Comparison of ENCODE assay signal across 7 cellular contexts in genomic region chr2:178804791-178805190, GRCh38. TPM values are rescaled to one million over a fixed set of nuclear protein-coding genes. Genes with fewer than 3 reads are reported as not detected.
DNase-seq lines count a peak whose midpoint lies in the region; ATAC-seq and TF ChIP-seq lines count a peak whose summit lies in the region.

No MANE protein-coding gene starts in this region.

- DNase-seq in SK-N-SH = peak; percentile 37
- peak; percentile 70 for DNase-seq in iPS-NIHi7 (ENCODE audit: extremely low spot score)
- DNase-seq in NCI-H2227 (lab: John Stamatoyannopoulos, UW; ENCODE audit: unreplicated experiment) = no peak
- DNase-seq in midbrain (lab: John Stamatoyannopoulos, UW) = no peak

- no peaks in the 10 kb centered on the region for H4K20me1 ChIP-seq in SK-N-SH (ENCODE audit: insufficient read depth)

- TF ChIP-seq CTCF in SK-N-SH (IDR thresholded peaks at IDR 0.05) = peak; percentile 56
- TF ChIP-seq CTCF in gastroesophageal sphincter (IDR thresholded peaks at IDR 0.05) = peak in 2 of 4 experiments; percentile 13 to 21

- WGBS in SK-N-SH (ENCODE audit: low lambda C conversion rate) = 81% methylated on average over 3 of the region's 3 CpGs
- WGBS in gastroesophageal sphincter (ENCODE audit: low coverage in 1 of 2), 2 donors = 79 to 83% methylated on average over 1 to 3 of the region's 3 CpGs

- no peak overlapping the region for H3K4me3 ChIP-seq in SK-N-SH (ENCODE audit: low read depth in 2 of 2, low read length in 1 of 2)
- no peak overlapping the region for H3K4me3 ChIP-seq in gastroesophageal sphincter

- no peaks in the 10 kb centered on the region for H3K79me2 ChIP-seq in SK-N-SH (ENCODE audit: insufficient read depth)

- CTCF ChIA-PET in SK-N-SH (lab: Yijun Ruan, JAX) = interaction anchor here (0.6 to 1.7 kb wide), 5 partner anchors 19 to 520 kb away, joined by 3 to 6 read pairs (median 3); no protein-coding TSS in a partner anchor

- TF ChIP-seq EP300 in SK-N-SH (IDR thresholded peaks at IDR 0.05; ENCODE audit: borderline replicate concordance in 1 of 2, low read depth in 1 of 2, low read length in 1 of 2) (no peak), gastroesophageal sphincter (IDR thresholded peaks at IDR 0.05) (no peak)

- ATAC-seq in GM18508 (IDR thresholded peaks at IDR 0.05; ENCODE audit: insufficient read depth, unreplicated experiment) (peak; percentile 74), HG03060 (IDR thresholded peaks at IDR 0.05; ENCODE audit: low read depth, unreplicated experiment) (peak; percentile 64), gastroesophageal sphincter (no peak)

- no peaks in the 10 kb centered on the region for H3F3A ChIP-seq in SK-N-SH (replicated peaks; ENCODE audit: insufficient read depth)

- H3K9me3 ChIP-seq in SK-N-SH (no peaks in the 10 kb centered on the region), gastroesophageal sphincter (no peaks in the 10 kb centered on the region)

- no peak overlapping the region for H3K9ac ChIP-seq in SK-N-SH

- H3K27me3 ChIP-seq in SK-N-SH (ENCODE audit: insufficient read depth) (no peaks in the 10 kb centered on the region), gastroesophageal sphincter (no peaks in the 10 kb centered on the region)

- H3K36me3 ChIP-seq in SK-N-SH (replicated peaks in 1 of 2; ENCODE audit: control insufficient read depth in 1 of 2, insufficient read depth in 2 of 2, low read length in 1 of 2) (no peaks in the 10 kb centered on the region), gastroesophageal sphincter (no peaks in the 10 kb centered on the region)

- H2AFZ ChIP-seq in SK-N-SH (ENCODE audit: low read depth) = no peak overlapping the region

- no peak overlapping the region for H3K4me2 ChIP-seq in SK-N-SH

- TF ChIP-seq RAD21 in SK-N-SH (IDR thresholded peaks at IDR 0.05; ENCODE audit: low read length) = no peak

- TF ChIP-seq POLR2A in gastroesophageal sphincter (IDR thresholded peaks at IDR 0.05) = no peak

- no peaks in the 10 kb centered on the region for H3K9me2 ChIP-seq in SK-N-SH

- H3K4me1 ChIP-seq in SK-N-SH (ENCODE audit: control insufficient read depth in 1 of 2, insufficient read depth in 2 of 2, low read depth in 1 of 2, low read length in 1 of 2) (no peaks in the 10 kb centered on the region; a peak in 2 of 4 replicates), gastroesophageal sphincter (peaks cover 0 to 25% (median 0%) of the 10 kb centered on the region in 3 donors)

- H3K27ac ChIP-seq in SK-N-SH (ENCODE audit: low read depth in 2 of 2, low read length in 1 of 2) (no peak overlapping the region), gastroesophageal sphincter (no peak overlapping the region)

- POLR2A ChIA-PET in SK-N-SH (lab: Yijun Ruan, JAX) = no interaction called here

TF ChIP-seq in SK-N-SH, 30 proteins besides CTCF, POLR2A, EP300 and RAD21:
- TF ChIP-seq ZBTB33 (IDR thresholded peaks at IDR 0.05; ENCODE audit: borderline replicate concordance, low read depth) (no peak), MXI1 (IDR thresholded peaks at IDR 0.05; ENCODE audit: low read depth, low read length) (no peak), REST (IDR thresholded peaks at IDR 0.05; ENCODE audit: low read depth, low read length) (no peak), FOXJ3 (CRISPR knock-in tag; IDR thresholded peaks at IDR 0.05) (no peak), JUND (IDR thresholded peaks at IDR 0.05) (no peak), YY1 (IDR thresholded peaks at IDR 0.05; ENCODE audit: low read depth) (no peak), SIN3A (IDR thresholded peaks at IDR 0.05; ENCODE audit: borderline replicate concordance, low read depth, low read length) (no peak), RFX5 (IDR thresholded peaks at IDR 0.05; ENCODE audit: low read length) (no peak), MEF2A (IDR thresholded peaks at IDR 0.05; ENCODE audit: borderline replicate concordance, low read depth) (no peak), TAF1 (IDR thresholded peaks at IDR 0.05; ENCODE audit: borderline replicate concordance, low read depth, low read length) (no peak), SMC3 (IDR thresholded peaks at IDR 0.05; ENCODE audit: low read depth, low read length) (no peak), NFIC (IDR thresholded peaks at IDR 0.05; ENCODE audit: borderline replicate concordance) (no peak), MAX (IDR thresholded peaks at IDR 0.05; ENCODE audit: low read depth) (no peak), FOSL2 (IDR thresholded peaks at IDR 0.05; ENCODE audit: borderline replicate concordance, low read depth) (no peak)

RNA-seq across cellular contexts. Expression of gene TTN, which starts 2.4 kb away (rescaled TPM):
- polyA plus RNA-seq in SK-N-SH (2012; rRNA removed) = under 0.01 and 0.08 TPM in 2 replicates
- polyA plus RNA-seq in SK-N-SH (2012; cell fraction: cytosol; rRNA removed) = under 0.01 and 0.08 TPM in 2 replicates
- polyA plus RNA-seq in SK-N-SH (2012; cell fraction: nucleus; rRNA removed) = 0.11 and 0.13 TPM in 2 replicates
- total RNA-seq in gastroesophageal sphincter = 10 to 100 TPM in 2 of 4 donors, 1 to 10 TPM in 2; 5.0 to 12.8 (median 8.3) TPM

Comparison
In these comparisons a context has a peak if more than half of its experiments do, and no peak if none do; other contexts are left out.
1. DNase-seq: peak in SK-N-SH (single experiment) and iPS-NIHi7 (single experiment); none in NCI-H2227 (single experiment) and midbrain (single experiment).